In the genomic region with DNA sequence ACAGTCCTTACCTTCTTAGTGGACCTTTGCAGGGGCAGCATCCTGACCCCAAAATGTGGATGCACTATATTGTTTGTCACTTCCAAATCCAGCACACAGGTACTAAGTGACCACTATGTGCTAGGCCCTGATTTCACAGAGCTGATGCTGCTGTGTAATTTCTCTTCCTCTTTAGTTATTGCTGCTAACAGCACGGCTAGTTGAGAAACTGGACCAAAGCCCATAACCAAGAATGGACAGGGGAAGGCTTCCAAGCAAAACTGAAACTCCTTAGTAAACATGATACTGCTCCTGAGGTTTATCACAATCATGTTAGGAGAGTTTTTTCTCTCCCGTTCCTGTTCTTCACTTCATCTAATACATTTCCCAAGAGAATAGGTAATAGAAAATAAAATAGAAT, we compare ENCODE assay signal across 13 cellular contexts.
DNase-seq lines count a peak whose midpoint lies in the region; ATAC-seq and TF ChIP-seq lines count a peak whose summit lies in the region.
"Had no signal": no experiment of that assay in that cellular context is flagged by ENCODE, and none has a peak within 500 bp of the region (broad histone marks: within the 10 kb centered on the region; RNA-seq: fewer than 3 reads in every experiment).

No MANE protein-coding gene starts in this region.

- H3K27me3 ChIP-seq in ovary: no peaks in the 10 kb centered on the region
- H3K27me3 ChIP-seq: BLaER1 treated with 17β-estradiol and CSF1 and Interleukin-3, amounts not matched to agents 10 nM and 100 nM; upper lobe of right lung had no signal

- TF ChIP-seq CTCF in GM12865 (IDR thresholded peaks at IDR 0.05; ENCODE audit: insufficient read depth, low read depth, low read length, missing control alignments) (no peak), LNCaP clone FGC (IDR thresholded peaks at IDR 0.05; ENCODE audit: control insufficient read depth, extremely low read depth, insufficient read depth) (no peak), ovary (IDR thresholded peaks at IDR 0.05) (no peak)

- peak; percentile 75 for DNase-seq in GM12865 (ENCODE audit: low read depth)
- DNase-seq in LNCaP clone FGC (ENCODE audit: low read depth): peak; percentile 91
- DNase-seq in fibroblast of the conjunctiva (ENCODE audit: low read depth): peak; percentile 48
- DNase-seq in ovary: peak in 4 of 5 donors; percentile 29 to 62 (median 46)
- DNase-seq in nucleus accumbens (lab: John Stamatoyannopoulos, UW): no peak
- DNase-seq in NCI-H146 (lab: John Stamatoyannopoulos, UW): no peak
- DNase-seq in SW480 (ENCODE audit: low spot score): no peak
- DNase-seq: activated T-cell treated with anti-CD3 and anti-CD28 coated beads for 4 hours, foreskin keratinocyte, H9, upper lobe of right lung had no signal

- 2 to 8% (median 6%) methylated on average over 2 of the region's 2 CpGs for WGBS in ovary, 3 donors

- H3K27ac ChIP-seq in ovary: peak overlapping the region in 1 of 2 donors; percentile 34
- H3K27ac ChIP-seq: BLaER1 treated with 17β-estradiol and CSF1 and Interleukin-3, amounts not matched to agents 10 nM and 100 nM; foreskin keratinocyte; upper lobe of right lung had no signal

- no peak overlapping the region for H3K4me3 ChIP-seq in GM12865 (ENCODE audit: low read depth, low read length)
- no peak overlapping the region for H3K4me3 ChIP-seq in LNCaP clone FGC (ENCODE audit: low read depth, low read length)
- H3K4me3 ChIP-seq in ovary: no peak overlapping the region
- H3K4me3 ChIP-seq: BLaER1 treated with 17β-estradiol and CSF1 and Interleukin-3, amounts not matched to agents 10 nM and 100 nM; upper lobe of right lung had no signal

- H3K9me3 ChIP-seq in ovary: no peaks in the 10 kb centered on the region
- H3K9me3 ChIP-seq: upper lobe of right lung had no signal

- TF ChIP-seq POLR2A in ovary (IDR thresholded peaks at IDR 0.05): no peak

- H3K36me3 ChIP-seq in ovary: no peaks in the 10 kb centered on the region
- H3K36me3 ChIP-seq: BLaER1 treated with 17β-estradiol and CSF1 and Interleukin-3, amounts not matched to agents 10 nM and 100 nM; upper lobe of right lung had no signal

- TF ChIP-seq EP300 in ovary (IDR thresholded peaks at IDR 0.05): no peak

- intact Hi-C loops in ovary (cut with DNase I): loop anchor here in 1 of 4 donors (5.0 to 10.0 kb wide), 2 partner anchors 236 to 604 kb away; no protein-coding TSS in a partner anchor

- no peak for ATAC-seq in GM21717 (IDR thresholded peaks at IDR 0.05; ENCODE audit: unreplicated experiment)
- ATAC-seq: foreskin keratinocyte, upper lobe of right lung had no signal

- H3K4me1 ChIP-seq in ovary (ENCODE audit: insufficient read depth): peaks cover 5% of the 10 kb centered on the region
- H3K4me1 ChIP-seq: BLaER1 treated with 17β-estradiol and CSF1 and Interleukin-3, amounts not matched to agents 10 nM and 100 nM; foreskin keratinocyte; upper lobe of right lung had no signal

Comparison
In these comparisons a context has a peak if more than half of its experiments do, and no peak if none do; other contexts are left out.
1. DNase-seq: peak in GM12865 (single experiment), LNCaP clone FGC (single experiment), fibroblast of the conjunctiva (single experiment) and ovary (4 of 5); none in nucleus accumbens (0 of 56), NCI-H146 (single experiment) and SW480 (single experiment).